8 cellular contexts compared by ENCODE assay signal in genomic region chr7:41696323-41696916, GRCh38. TPM values are rescaled to one million over a fixed set of nuclear protein-coding genes. Genes with fewer than 3 reads are reported as not detected.
DNase-seq lines count a peak whose midpoint lies in the region.

No MANE protein-coding gene starts in this region.

- DNase-seq in NCI-H748 (lab: John Stamatoyannopoulos, UW; ENCODE audit: unreplicated experiment) = peak; percentile 45
- DNase-seq in NCI-H748 treated with DMSO at 0.1 percent for 48 hours (lab: John Stamatoyannopoulos, UW) = no peak
- DNase-seq in HS-5 (ENCODE audit: low read depth) = peak; percentile 94
- DNase-seq in SK-N-MC (ENCODE audit: low read depth, low spot score) = peak; percentile 42
- peak; percentile 61 for DNase-seq in middle frontal gyrus (ENCODE audit: extremely low spot score, low spot score)
- peak; percentile 76 for DNase-seq in ureter (ENCODE audit: low spot score)
- no peak for DNase-seq in NCI-H446 treated with DMSO at 0.1 percent for 48 hours (lab: John Stamatoyannopoulos, UW)

- H3K9ac ChIP-seq in SK-N-MC (ENCODE audit: insufficient read length) = no peak overlapping the region

- 20 to 23% methylated on average over 15 of the region's 15 CpGs for WGBS in esophagus, 2 donors

- H3K27ac ChIP-seq in SK-N-MC (no peak overlapping the region), esophagus (ENCODE audit: low read depth in 2 of 2, low read length in 1 of 2) (peak overlapping the region; percentile 24 to 62)

- no peaks in the 10 kb centered on the region for H3K27me3 ChIP-seq in esophagus (ENCODE audit: control insufficient read depth in 1 of 2, insufficient read depth in 2 of 2, low read length in 2 of 2)

- H3K4me3 ChIP-seq in SK-N-MC (no peak overlapping the region), esophagus (ENCODE audit: low read depth in 1 of 2, low read length in 2 of 2) (peak overlapping the region in 1 of 2 donors; percentile 12)

- peaks cover under 1 to 7% of the 10 kb centered on the region in 2 donors for H3K4me1 ChIP-seq in esophagus (ENCODE audit: control insufficient read depth in 2 of 2, insufficient read depth in 2 of 2, low read length in 1 of 2)

- H3K9me3 ChIP-seq in SK-N-MC (ENCODE audit: low read depth, low read length) = no peaks in the 10 kb centered on the region
- H3K9me3 ChIP-seq in esophagus (ENCODE audit: control insufficient read depth in 2 of 2, insufficient read depth in 1 of 2, low read depth in 1 of 2, low read length in 1 of 2) = no peaks in the 10 kb centered on the region

- no peaks in the 10 kb centered on the region for H3K36me3 ChIP-seq in SK-N-MC (ENCODE audit: insufficient read depth, low read length)
- no peaks in the 10 kb centered on the region for H3K36me3 ChIP-seq in esophagus (ENCODE audit: control insufficient read depth in 2 of 2, insufficient read depth in 2 of 2, low read length in 1 of 2)

RNA-seq across cellular contexts. Expression of gene INHBA, which starts 6.5 kb away (rescaled TPM):
- under 1 TPM; 0.42 to 0.61 TPM for polyA plus RNA-seq in esophagus
- 2.9 TPM for total RNA-seq in ureter

Comparison
In these comparisons a context has a peak if more than half of its experiments do, and no peak if none do; other contexts are left out.
1. DNase-seq: peak in NCI-H748 (single experiment), HS-5 (single experiment), SK-N-MC (single experiment), middle frontal gyrus (single experiment) and ureter (single experiment); none in NCI-H748 treated with DMSO at 0.1 percent for 48 hours (single experiment) and NCI-H446 treated with DMSO at 0.1 percent for 48 hours (single experiment).